ENCODE assay signal across 24 cellular contexts in genomic region chr2:155308367-155309009, GRCh38.
DNase-seq lines count a peak whose midpoint lies in the region; ATAC-seq and TF ChIP-seq lines count a peak whose summit lies in the region.
"Had no signal": no experiment of that assay in that cellular context is flagged by ENCODE, and none has a peak within 500 bp of the region (broad histone marks: within the 10 kb centered on the region; RNA-seq: fewer than 3 reads in every experiment).

No MANE protein-coding gene starts in this region.

- peak; percentile 55 for ATAC-seq in GM18870 (IDR thresholded peaks at IDR 0.05; ENCODE audit: unreplicated experiment)
- peak; percentile 56 for ATAC-seq in HG03378 (IDR thresholded peaks at IDR 0.05; ENCODE audit: unreplicated experiment)
- no peak for ATAC-seq in GM21528 (IDR thresholded peaks at IDR 0.05; ENCODE audit: low FRiP score, unreplicated experiment)
- ATAC-seq: psoas muscle had no signal

- CTCF ChIA-PET in activated CD4-positive, alpha-beta memory T cell treated with anti-CD3 and anti-CD28 coated beads, Interleukin-2, amount 10 ng/mL, durations not matched to agents 7 days and 5 days (lab: Charles Lee), result no interaction called here

- POLR2A ChIA-PET in activated CD4-positive, alpha-beta memory T cell treated with anti-CD3 and anti-CD28 coated beads, Interleukin-2, amount 10 ng/mL, durations not matched to agents 7 days and 5 days (lab: Charles Lee), result no interaction called here

- no peaks in the 10 kb centered on the region for H3K27me3 Mint-ChIP-seq in activated CD4-positive, alpha-beta memory T cell treated with anti-CD3 and anti-CD28 coated beads, Interleukin-2, amount 10 ng/mL, durations not matched to agents 7 days and 5 days
- H3K27me3 Mint-ChIP-seq: activated naive CD4-positive, alpha-beta T cell treated with anti-CD3 and anti-CD28 coated beads, Interleukin-2, amount 10 ng/mL, durations not matched to agents 7 days and 5 days; CD8-positive, alpha-beta memory T cell; type B pancreatic cell had no signal

- no peak overlapping the region for H3K4me2 ChIP-seq in SU-DHL-6 (ENCODE audit: low read depth, low read length, poor library complexity, severe bottlenecking)
- H3K4me2 ChIP-seq: neural progenitor cell, smooth muscle cell had no signal

- DNase-seq in DMS53 treated with DMSO at 0.1 percent for 48 hours (lab: John Stamatoyannopoulos, UW; ENCODE audit: unreplicated experiment) (peak; percentile 93), NCI-H2196 (lab: John Stamatoyannopoulos, UW; ENCODE audit: unreplicated experiment) (no peak)
- no peak for DNase-seq in activated CD4-positive, alpha-beta memory T cell treated with anti-CD3 and anti-CD28 coated beads, Interleukin-2, amount 10 ng/mL, durations not matched to agents 7 days and 5 days
- no peak for DNase-seq in effector memory CD4-positive, alpha-beta T cell
- DNase-seq: activated CD4-positive, alpha-beta T cell treated with anti-CD3 and anti-CD28 coated beads, Interleukin-2, amount 50 U/mL, for 48 hours; activated naive CD4-positive, alpha-beta T cell treated with anti-CD3 and anti-CD28 coated beads, Interleukin-2, amount 10 ng/mL, durations not matched to agents 7 days and 5 days; aorta; CD8-positive, alpha-beta memory T cell; cerebellar nuclear complex; effector CD8-positive, alpha-beta T cell; left ventricle myocardium inferior; NCI-H1694; NCI-H226; psoas muscle; Right ventricle myocardium superior; stimulated activated CD4-positive, alpha-beta T cell treated with anti-CD3 and anti-CD28 coated beads, Interleukin-4, amount 100 ng/mL, for 1 hour; T-helper 1 cell had no signal

- peak overlapping the region; percentile 70 for H2AFZ ChIP-seq in SU-DHL-6 (ENCODE audit: low read depth, low read length, severe bottlenecking)
- H2AFZ ChIP-seq: neural progenitor cell had no signal

- no peaks in the 10 kb centered on the region for H3K9me3 Mint-ChIP-seq in activated CD4-positive, alpha-beta memory T cell treated with anti-CD3 and anti-CD28 coated beads, Interleukin-2, amount 10 ng/mL, durations not matched to agents 7 days and 5 days
- H3K9me3 Mint-ChIP-seq: activated naive CD4-positive, alpha-beta T cell treated with anti-CD3 and anti-CD28 coated beads, Interleukin-2, amount 10 ng/mL, durations not matched to agents 7 days and 5 days; neural progenitor cell; type B pancreatic cell had no signal

- no peaks in the 10 kb centered on the region for H4K20me1 ChIP-seq in SU-DHL-6 (ENCODE audit: low read depth, low read length)

- no peaks in the 10 kb centered on the region for H3F3A ChIP-seq in SU-DHL-6 (ENCODE audit: insufficient read depth)

- no peak overlapping the region for H3K4me3 Mint-ChIP-seq in activated CD4-positive, alpha-beta memory T cell treated with anti-CD3 and anti-CD28 coated beads, Interleukin-2, amount 10 ng/mL, durations not matched to agents 7 days and 5 days
- H3K4me3 Mint-ChIP-seq: activated naive CD4-positive, alpha-beta T cell treated with anti-CD3 and anti-CD28 coated beads, Interleukin-2, amount 10 ng/mL, durations not matched to agents 7 days and 5 days; CD8-positive, alpha-beta memory T cell; neural progenitor cell; type B pancreatic cell had no signal

- no peak overlapping the region for H3K27ac Mint-ChIP-seq in activated CD4-positive, alpha-beta memory T cell treated with anti-CD3 and anti-CD28 coated beads, Interleukin-2, amount 10 ng/mL, durations not matched to agents 7 days and 5 days
- H3K27ac Mint-ChIP-seq: activated naive CD4-positive, alpha-beta T cell treated with anti-CD3 and anti-CD28 coated beads, Interleukin-2, amount 10 ng/mL, durations not matched to agents 7 days and 5 days; CD8-positive, alpha-beta memory T cell; neural progenitor cell; type B pancreatic cell had no signal

- H3K27me3 ChIP-seq in SU-DHL-6 (ENCODE audit: low read length), result no peaks in the 10 kb centered on the region
- no peaks in the 10 kb centered on the region for H3K27me3 ChIP-seq in effector memory CD4-positive, alpha-beta T cell (replicated peaks; ENCODE audit: control insufficient read depth, insufficient read depth, low read length, poor library complexity, severe bottlenecking)
- H3K27me3 ChIP-seq: neural progenitor cell had no signal

- no peaks in the 10 kb centered on the region for H3K9me2 ChIP-seq in SU-DHL-6 (replicated peaks; ENCODE audit: insufficient read depth, low read length)

- H3K9me3 ChIP-seq in SU-DHL-6 (ENCODE audit: insufficient read depth, low read length), result no peaks in the 10 kb centered on the region
- no peaks in the 10 kb centered on the region for H3K9me3 ChIP-seq in effector memory CD4-positive, alpha-beta T cell (ENCODE audit: control insufficient read depth, low read length)
- H3K9me3 ChIP-seq: left ventricle myocardium inferior, psoas muscle had no signal

- TF ChIP-seq CTCF in SU-DHL-6 (IDR thresholded peaks at IDR 0.05; ENCODE audit: insufficient read depth, low read length, poor library complexity, severe bottlenecking), result no peak

- H3K36me3 Mint-ChIP-seq in activated CD4-positive, alpha-beta memory T cell treated with anti-CD3 and anti-CD28 coated beads, Interleukin-2, amount 10 ng/mL, durations not matched to agents 7 days and 5 days (ENCODE audit: low read depth), result no peaks in the 10 kb centered on the region
- H3K36me3 Mint-ChIP-seq: activated naive CD4-positive, alpha-beta T cell treated with anti-CD3 and anti-CD28 coated beads, Interleukin-2, amount 10 ng/mL, durations not matched to agents 7 days and 5 days; CD8-positive, alpha-beta memory T cell; neural progenitor cell; type B pancreatic cell had no signal

- H3K4me3 ChIP-seq in SU-DHL-6 (ENCODE audit: insufficient read depth, low read length, poor library complexity, severe bottlenecking), result no peak overlapping the region
- no peak overlapping the region for H3K4me3 ChIP-seq in effector memory CD4-positive, alpha-beta T cell (ENCODE audit: insufficient read depth, low read depth, low read length, poor library complexity, severe bottlenecking)
- H3K4me3 ChIP-seq: left ventricle myocardium inferior, neural progenitor cell, psoas muscle, smooth muscle cell had no signal

- H3K4me1 ChIP-seq in effector memory CD4-positive, alpha-beta T cell (ENCODE audit: control insufficient read depth, insufficient read depth, low read length, poor library complexity, severe bottlenecking), result no peaks in the 10 kb centered on the region
- H3K4me1 ChIP-seq: left ventricle myocardium inferior, neural progenitor cell, psoas muscle had no signal

- H3K79me2 ChIP-seq in SU-DHL-6 (ENCODE audit: insufficient read depth, low read length), result no peaks in the 10 kb centered on the region

- H3K27ac ChIP-seq in SU-DHL-6 (ENCODE audit: low read depth, low read length), result no peak overlapping the region
- H3K27ac ChIP-seq in effector memory CD4-positive, alpha-beta T cell (ENCODE audit: insufficient read depth, low read length, poor library complexity, severe bottlenecking), result no peak overlapping the region
- H3K27ac ChIP-seq: left ventricle myocardium inferior, neural progenitor cell, psoas muscle had no signal

- H3K4me1 Mint-ChIP-seq in activated CD4-positive, alpha-beta memory T cell treated with anti-CD3 and anti-CD28 coated beads, Interleukin-2, amount 10 ng/mL, durations not matched to agents 7 days and 5 days, result no peaks in the 10 kb centered on the region
- H3K4me1 Mint-ChIP-seq: activated naive CD4-positive, alpha-beta T cell treated with anti-CD3 and anti-CD28 coated beads, Interleukin-2, amount 10 ng/mL, durations not matched to agents 7 days and 5 days; CD8-positive, alpha-beta memory T cell; neural progenitor cell had no signal

- H3K9ac ChIP-seq in SU-DHL-6 (ENCODE audit: low read length), result no peak overlapping the region
- H3K9ac ChIP-seq: neural progenitor cell had no signal

- no peaks in the 10 kb centered on the region for H3K36me3 ChIP-seq in SU-DHL-6 (ENCODE audit: low read length)
- H3K36me3 ChIP-seq in effector memory CD4-positive, alpha-beta T cell (ENCODE audit: control insufficient read depth, insufficient read depth, low read length), result no peaks in the 10 kb centered on the region
- H3K36me3 ChIP-seq: left ventricle myocardium inferior, neural progenitor cell had no signal
